In genomic region chrX:49884290-49884862, GRCh38 we compare ENCODE assay signal across 1 cellular context.
TF ChIP-seq lines count a peak whose summit lies in the region.

No MANE protein-coding gene starts in this region.

TF ChIP-seq in GM12878, 131 proteins besides CTCF, POLR2A, EP300 and RAD21:
- TF ChIP-seq SUPT20H (IDR thresholded peaks at IDR 0.05; ENCODE audit: borderline replicate concordance, control insufficient read depth, low read depth, low read length) (no peak), MYC (IDR thresholded peaks at IDR 0.05; ENCODE audit: insufficient read depth, insufficient read length, insufficient replicate concordance, low read length, severe bottlenecking) (no peak), IRF4 (IDR thresholded peaks at IDR 0.05; ENCODE audit: low read depth, low read length) (no peak), SMC3 (IDR thresholded peaks at IDR 0.05; ENCODE audit: borderline replicate concordance, low read length) (peak; percentile 69; the same call in 1 of the 2 replicates)
- TF ChIP-seq, protein P1, sequence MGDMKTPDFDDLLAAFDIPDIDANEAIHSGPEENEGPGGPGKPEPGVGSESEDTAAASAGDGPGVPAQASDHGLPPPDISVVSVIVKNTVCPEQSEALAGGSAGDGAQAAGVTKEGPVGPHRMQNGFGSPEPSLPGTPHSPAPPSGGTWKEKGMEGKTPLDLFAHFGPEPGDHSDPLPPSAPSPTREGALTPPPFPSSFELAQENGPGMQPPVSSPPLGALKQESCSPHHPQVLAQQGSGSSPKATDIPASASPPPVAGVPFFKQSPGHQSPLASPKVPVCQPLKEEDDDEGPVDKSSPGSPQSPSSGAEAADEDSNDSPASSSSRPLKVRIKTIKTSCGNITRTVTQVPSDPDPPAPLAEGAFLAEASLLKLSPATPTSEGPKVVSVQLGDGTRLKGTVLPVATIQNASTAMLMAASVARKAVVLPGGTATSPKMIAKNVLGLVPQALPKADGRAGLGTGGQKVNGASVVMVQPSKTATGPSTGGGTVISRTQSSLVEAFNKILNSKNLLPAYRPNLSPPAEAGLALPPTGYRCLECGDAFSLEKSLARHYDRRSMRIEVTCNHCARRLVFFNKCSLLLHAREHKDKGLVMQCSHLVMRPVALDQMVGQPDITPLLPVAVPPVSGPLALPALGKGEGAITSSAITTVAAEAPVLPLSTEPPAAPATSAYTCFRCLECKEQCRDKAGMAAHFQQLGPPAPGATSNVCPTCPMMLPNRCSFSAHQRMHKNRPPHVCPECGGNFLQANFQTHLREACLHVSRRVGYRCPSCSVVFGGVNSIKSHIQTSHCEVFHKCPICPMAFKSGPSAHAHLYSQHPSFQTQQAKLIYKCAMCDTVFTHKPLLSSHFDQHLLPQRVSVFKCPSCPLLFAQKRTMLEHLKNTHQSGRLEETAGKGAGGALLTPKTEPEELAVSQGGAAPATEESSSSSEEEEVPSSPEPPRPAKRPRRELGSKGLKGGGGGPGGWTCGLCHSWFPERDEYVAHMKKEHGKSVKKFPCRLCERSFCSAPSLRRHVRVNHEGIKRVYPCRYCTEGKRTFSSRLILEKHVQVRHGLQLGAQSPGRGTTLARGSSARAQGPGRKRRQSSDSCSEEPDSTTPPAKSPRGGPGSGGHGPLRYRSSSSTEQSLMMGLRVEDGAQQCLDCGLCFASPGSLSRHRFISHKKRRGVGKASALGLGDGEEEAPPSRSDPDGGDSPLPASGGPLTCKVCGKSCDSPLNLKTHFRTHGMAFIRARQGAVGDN (IDR thresholded peaks at IDR 0.05), result no peak
TF ChIP-seq in GM12878: peak in this region for 1.
